Comparison of ENCODE assay signal across 26 cellular contexts in the genomic region with DNA sequence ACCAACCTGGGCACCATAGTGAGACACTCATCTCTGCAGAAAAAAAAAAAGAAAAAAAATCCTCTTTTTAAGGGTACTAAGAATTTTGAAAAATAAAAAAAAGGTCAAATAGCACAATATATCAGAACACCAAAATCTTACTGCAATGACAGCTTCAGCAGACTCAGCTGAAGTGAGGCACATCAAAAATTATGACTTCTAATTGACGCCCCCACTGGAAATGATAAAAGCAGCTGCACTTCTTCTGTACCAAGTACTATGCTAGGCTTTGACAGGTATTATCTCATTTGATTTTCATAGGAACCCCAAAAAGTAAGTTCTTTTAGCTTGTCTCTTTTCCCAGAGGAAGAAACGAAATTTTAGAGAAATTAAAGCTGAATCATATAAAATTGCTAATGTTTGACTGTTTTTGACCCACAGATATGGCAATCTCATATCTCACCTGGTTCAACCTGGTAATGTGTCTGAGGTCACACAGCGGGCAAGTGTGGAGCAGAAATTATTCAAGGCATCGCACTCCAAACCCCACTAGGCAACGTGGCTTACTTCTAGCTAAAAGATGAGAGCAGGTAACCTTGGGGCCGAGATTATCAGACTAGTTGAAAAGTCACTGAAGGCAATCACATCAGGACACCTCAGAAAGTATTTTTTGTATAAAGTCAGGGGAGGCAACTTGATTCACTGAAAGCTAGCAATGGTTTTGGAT.
"Had no signal": no experiment of that assay in that cellular context is flagged by ENCODE, and none has a peak within 500 bp of the region (broad histone marks: within the 10 kb centered on the region; RNA-seq: fewer than 3 reads in every experiment).

No MANE protein-coding gene starts in this region.

- H3K9me3 ChIP-seq: stomach, suprapubic skin, testis, thoracic aorta, thyroid gland, tibial artery, tibial nerve, transverse colon, upper lobe of left lung, upper lobe of right lung, uterus, vagina had no signal

- H3K36me3 ChIP-seq: stomach, suprapubic skin, thoracic aorta, thyroid gland, tibial artery, tibial nerve, transverse colon, upper lobe of left lung, upper lobe of right lung, uterus, vagina had no signal

- H3K4me3 ChIP-seq: stomach, suprapubic skin, testis, thoracic aorta, thyroid gland, tibial artery, tibial nerve, transverse colon, upper lobe of left lung, upper lobe of right lung, uterus, vagina had no signal

- ATAC-seq: stimulated activated effector memory CD8-positive, alpha-beta T cell treated with anti-CD3 and anti-CD28 coated beads, Interleukin-12 subunit alpha, Interleukin-12 subunit beta, amount 100 ng/mL, for 72 hours; stimulated activated memory B cell treated with anti-CD40 and anti-IgM and Interleukin-4, amounts not matched to agents 10 μg/mL and 1 μg/mL and 100 μg/mL, for 72 hours; stimulated activated naive B cell treated with anti-CD40 and anti-IgM and Interleukin-4, amounts not matched to agents 10 μg/mL and 1 μg/mL and 100 μg/mL, for 72 hours; stimulated activated naive CD8-positive, alpha-beta T cell treated with anti-CD3 and anti-CD28 coated beads, Interleukin-15, amount 100 ng/mL, for 72 hours; stimulated activated naive CD8-positive, alpha-beta T cell treated with anti-CD3 and anti-CD28 coated beads, Interleukin-15, Interleukin-2, amounts not matched to agents 100 U/mL and 50 U/mL, for 24 hours; upper lobe of right lung had no signal

- H3K4me1 ChIP-seq: suprapubic skin, testis, thyroid gland, tibial artery, tibial nerve, transverse colon, upper lobe of left lung, upper lobe of right lung, uterus, vagina had no signal

- H3K27me3 ChIP-seq: suprapubic skin, testis, thyroid gland, tibial artery, upper lobe of left lung, uterus, vagina had no signal

- DNase-seq: stimulated activated CD4-positive, alpha-beta T cell treated with anti-CD3 and anti-CD28 coated beads, Interleukin-2, amount 100 ng/mL, for 48 hours; stimulated activated CD4-positive, alpha-beta T cell treated with anti-CD3 and anti-CD28 coated beads, Interleukin-4, amount 100 ng/mL, for 1 hour; stimulated activated CD4-positive, alpha-beta T cell treated with anti-CD3 and anti-CD28 coated beads, Interleukin-4, amount 100 ng/mL, for 24 hours; stimulated activated CD4-positive, alpha-beta T cell treated with anti-CD3 and anti-CD28 coated beads, Interleukin-4, amount 100 ng/mL, for 4 hours; stimulated activated CD8-positive, alpha-beta memory T cell treated with anti-CD3 and anti-CD28 coated beads, Interleukin-4, amount 100 ng/mL, for 48 hours; stimulated activated naive B cell treated with anti-CD40 and anti-IgM and Interleukin-4, amounts not matched to agents 10 μg/mL and 1 μg/mL and 100 μg/mL, for 72 hours; stimulated activated naive CD4-positive, alpha-beta T cell; stimulated activated naive CD4-positive, alpha-beta T cell treated with Interleukin-2 at 50 U/mL for 16 hours; stimulated activated naive CD8-positive, alpha-beta T cell treated with anti-CD3 and anti-CD28 coated beads, Interleukin-15, amount 100 ng/mL, for 72 hours; stimulated activated naive CD8-positive, alpha-beta T cell treated with anti-CD3 and anti-CD28 coated beads, Interleukin-15, Interleukin-2, amounts not matched to agents 100 U/mL and 50 U/mL, for 24 hours; stomach; substantia nigra; testis; thyroid gland; tibial artery; transverse colon; upper lobe of left lung; upper lobe of right lung; uterus had no signal

- H3K27ac ChIP-seq: stomach, suprapubic skin, testis, thoracic aorta, thyroid gland, tibial artery, tibial nerve, transverse colon, upper lobe of left lung, upper lobe of right lung, uterus, vagina had no signal

- FAIRE-seq: urothelium cell line had no signal
